In the genomic region with DNA sequence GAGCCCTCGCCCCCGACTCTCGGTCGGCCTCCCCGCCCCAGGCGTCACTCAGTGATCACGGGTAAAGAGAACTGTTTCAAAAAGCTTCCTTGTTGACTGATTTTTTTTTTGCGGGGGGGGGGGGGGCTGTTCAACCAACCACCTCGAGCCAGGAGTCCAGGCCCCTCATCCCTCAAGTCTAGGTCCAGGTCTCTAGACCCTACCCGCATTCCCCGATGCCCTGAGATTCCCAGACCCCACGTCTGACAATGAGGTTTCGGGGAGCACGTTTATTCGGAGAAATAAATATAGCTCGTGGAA, we compare ENCODE assay signal across 6 cellular contexts. TPM values are rescaled to one million over a fixed set of nuclear protein-coding genes. Genes with fewer than 3 reads are reported as not detected.
DNase-seq lines count a peak whose midpoint lies in the region; ATAC-seq and TF ChIP-seq lines count a peak whose summit lies in the region.

No MANE protein-coding gene starts in this region.

- TF ChIP-seq CTCF in Calu3 (IDR thresholded peaks at IDR 0.05; ENCODE audit: unreplicated experiment) (no peak), astrocyte of the cerebellum (IDR thresholded peaks at IDR 0.05; ENCODE audit: low read depth, low read length, missing control alignments) (no peak)

- CTCF ChIA-PET in Calu3 (lab: Charles Lee), result interaction anchor here (0.6 to 3.0 kb wide), 3 partner anchors 10 to 48 kb away, joined by 3 to 22 read pairs (median 3); no protein-coding TSS in a partner anchor

- H3K36me3 Mint-ChIP-seq in Calu3 (ENCODE audit: insufficient read depth, unreplicated experiment) (peaks cover 48% of the 10 kb centered on the region), naive B cell (peaks cover 0 to 23% of the 10 kb centered on the region in 2 donors)

- intact Hi-C loops in Calu3 (cut with micrococcal nuclease; ENCODE audit: unreplicated experiment), result no loop called here

- H3K4me3 Mint-ChIP-seq in Calu3 (ENCODE audit: low read depth, unreplicated experiment) (peak overlapping the region; percentile 71), naive B cell (peak overlapping the region; percentile 78 to 89 (median 85))

- peaks cover 77% of the 10 kb centered on the region for H3K27me3 Mint-ChIP-seq in Calu3 (ENCODE audit: unreplicated experiment)
- peaks cover 58 to 98% (median 82%) of the 10 kb centered on the region in 3 donors for H3K27me3 Mint-ChIP-seq in naive B cell

- in situ Hi-C loops in astrocyte of the cerebellum (cut with HindIII; ENCODE audit: low sequenced_read_pairs), result no loop called here

- peak overlapping the region; percentile 62 for H3K4me3 ChIP-seq in astrocyte of the cerebellum (ENCODE audit: low read depth, low read length)

- H3K27ac Mint-ChIP-seq in Calu3 (ENCODE audit: unreplicated experiment) (no peak overlapping the region), naive B cell (no peak overlapping the region)

- DNase-seq in Calu3 (no peak), astrocyte of the cerebellum (ENCODE audit: low read depth) (no peak), naive B cell (no peak), NCI-H1092 treated with DMSO at 0.1 percent for 48 hours (lab: John Stamatoyannopoulos, UW) (no peak), DMS153 treated with DMSO at 0.1 percent for 48 hours (lab: John Stamatoyannopoulos, UW; ENCODE audit: unreplicated experiment) (no peak)
- no peak for DNase-seq in stimulated activated naive CD4-positive, alpha-beta T cell treated with Interleukin-2 at 50 U/mL for 16 hours (lab: John Stamatoyannopoulos, UW)

- peaks cover 16% of the 10 kb centered on the region for H3K9me3 Mint-ChIP-seq in Calu3 (ENCODE audit: low read depth, unreplicated experiment)
- H3K9me3 Mint-ChIP-seq in naive B cell, result peaks cover 6 to 15% (median 11%) of the 10 kb centered on the region in 7 donors

- H3K4me1 Mint-ChIP-seq in Calu3 (ENCODE audit: low read depth, unreplicated experiment), result peaks cover 11% of the 10 kb centered on the region
- peaks cover 38 to 50% (median 47%) of the 10 kb centered on the region in 3 donors for H3K4me1 Mint-ChIP-seq in naive B cell

- BruUV-seq in Calu3 (replicated peaks; lab: Mats Ljungman, UMichigan), result no TSS peak

- no peak for ATAC-seq in naive B cell (ENCODE audit: low read depth in 2 of 2)

RNA-seq across cellular contexts. Expression of gene HRC, which starts 4.3 kb away (rescaled TPM):
- total RNA-seq in Calu3 (2022), result not detected in 2 replicates
- polyA plus RNA-seq in naive B cell (ENCODE audit: low read depth in 6 of 6), result not detected

RNA-seq across cellular contexts. Expression of gene TRPM4, which starts 6.7 kb away (rescaled TPM):
- 70.0 and 79.9 TPM in 2 replicates for total RNA-seq in Calu3 (2022)
- under 1 TPM in 1 of 6 donors, not detected in 5; 0.45 TPM for polyA plus RNA-seq in naive B cell (ENCODE audit: low read depth in 6 of 6)

RNA-seq across cellular contexts. Expression of gene PPFIA3, which starts 31.6 kb away (rescaled TPM):
- 4.9 and 6.0 TPM in 2 replicates for total RNA-seq in Calu3 (2022)
- under 1 TPM in 2 of 6 donors, not detected in 4; 0.23 to 0.26 TPM for polyA plus RNA-seq in naive B cell (ENCODE audit: low read depth in 6 of 6)

RNA-seq across cellular contexts. Expression of gene C19orf73, which starts 32.0 kb away (rescaled TPM):
- total RNA-seq in Calu3 (2022), result 1.9 and 2.0 TPM in 2 replicates
- polyA plus RNA-seq in naive B cell (ENCODE audit: low read depth in 6 of 6), result 1 to 10 TPM; 2.8 to 6.3 (median 5.8) TPM

RNA-seq across cellular contexts. Expression of gene LIN7B, which starts 36.7 kb away (rescaled TPM):
- 7.0 and 7.5 TPM in 2 replicates for total RNA-seq in Calu3 (2022)
- polyA plus RNA-seq in naive B cell (ENCODE audit: low read depth in 6 of 6), result 1 to 10 TPM in 5 of 6 donors, not detected in 1; 2.8 to 5.0 (median 3.5) TPM
